1 cellular context compared by ENCODE assay signal in genomic region chr1:118894836-118895235, GRCh38.
TF ChIP-seq lines count a peak whose summit lies in the region.

No MANE protein-coding gene starts in this region.

TF ChIP-seq in K562, 482 proteins besides CTCF, POLR2A, EP300 and RAD21 (continued from another document):
- no peak for TF ChIP-seq ZNF24 (IDR thresholded peaks at IDR 0.05)
- TF ChIP-seq RB1 (IDR thresholded peaks at IDR 0.05; ENCODE audit: low read depth), result no peak
